In the genomic region with DNA sequence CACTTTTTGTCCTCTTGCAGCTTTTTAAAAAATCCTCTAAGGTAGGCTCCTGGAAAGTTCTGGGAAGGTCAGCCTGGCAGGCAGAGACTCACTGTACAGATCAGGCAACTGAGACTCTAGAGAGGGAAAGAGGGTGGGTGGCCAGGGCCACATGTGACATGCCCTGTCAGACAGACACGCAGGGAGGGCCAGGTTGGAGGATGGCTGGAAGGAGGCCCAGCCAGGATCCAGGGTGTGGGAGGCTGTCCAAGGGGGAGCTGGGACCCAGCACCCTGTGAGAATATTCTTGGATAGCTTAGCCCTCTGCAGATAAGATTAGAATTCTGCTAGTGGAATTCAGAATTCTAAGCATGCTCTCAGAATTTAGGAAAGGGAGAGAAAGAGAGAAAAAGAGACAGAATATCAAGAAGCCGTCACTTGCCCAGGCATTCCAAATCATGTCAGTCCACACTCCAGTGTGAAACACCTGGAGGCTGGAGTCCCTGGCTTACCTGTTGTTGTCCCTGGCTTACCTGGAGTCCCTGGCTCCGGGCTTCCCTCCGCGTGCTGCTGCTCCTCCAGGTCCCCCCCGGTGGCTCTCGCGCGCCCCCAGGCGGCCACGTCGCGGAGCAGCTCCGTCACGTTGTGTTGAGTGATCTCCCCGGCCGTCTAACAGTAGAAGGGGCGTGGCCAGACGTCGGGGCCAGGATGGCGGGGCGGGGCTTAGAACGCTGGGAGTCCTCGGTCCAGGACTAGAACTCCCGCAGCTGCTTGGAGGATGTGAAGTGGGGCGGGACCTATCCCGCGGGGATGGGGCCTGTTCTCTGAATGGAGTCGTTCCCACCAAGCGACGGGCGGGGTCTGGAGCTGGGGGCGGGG, we compare ENCODE assay signal across 8 cellular contexts. TPM values are rescaled to one million over a fixed set of nuclear protein-coding genes. Genes with fewer than 3 reads are reported as not detected.
A peak's percentile ranks its signal among the peaks of the same experiment; 100 is the strongest.
DNase-seq lines count a peak whose midpoint lies in the region; ATAC-seq and TF ChIP-seq lines count a peak whose summit lies in the region.

No MANE protein-coding gene starts in this region.

- H3K27me3 ChIP-seq in adrenal gland (peaks cover 29% of the 10 kb centered on the region), sigmoid colon (peaks cover 37 to 97% (median 90%) of the 10 kb centered on the region in 3 donors)

- peak; percentile 69 to 88 (median 74) for TF ChIP-seq CTCF in adrenal gland (IDR thresholded peaks at IDR 0.05)
- peak; percentile 17 to 65 (median 48) for TF ChIP-seq CTCF in sigmoid colon (IDR thresholded peaks at IDR 0.05)

- no peaks in the 10 kb centered on the region for H3K36me3 ChIP-seq in adrenal gland (replicated peaks in 1 of 2)
- no peaks in the 10 kb centered on the region for H3K36me3 ChIP-seq in sigmoid colon

- WGBS in adrenal gland, 4 donors, result 4 to 21% (median 8%) methylated on average over 4 to 33 of the region's 33 CpGs
- 2 to 4% methylated on average over 33 of the region's 33 CpGs for WGBS in sigmoid colon, 2 donors

- TF ChIP-seq EP300 in sigmoid colon (IDR thresholded peaks at IDR 0.05), result no peak

- H3K9me3 ChIP-seq in adrenal gland (replicated peaks in 1 of 3), result no peaks in the 10 kb centered on the region
- no peaks in the 10 kb centered on the region for H3K9me3 ChIP-seq in sigmoid colon

- DNase-seq in CMK (ENCODE audit: low read depth) (peak; percentile 94), HCEC 1CT (peak; percentile 87), NCI-H2029 treated with DMSO at 0.1 percent for 48 hours (lab: John Stamatoyannopoulos, UW) (peak; percentile 66), T-helper 22 cell (ENCODE audit: low read depth) (peak; percentile 67), adrenal gland (peak; percentile 84 to 95 (median 89)), left ventricle myocardium superior (peak; percentile 91), sigmoid colon (peak; percentile 86), cortex of kidney (lab: John Stamatoyannopoulos, UW) (no peak)

- H3K4me3 ChIP-seq in adrenal gland (no peak overlapping the region), sigmoid colon (no peak overlapping the region)

- H3K27ac ChIP-seq in adrenal gland (no peak overlapping the region), sigmoid colon (no peak overlapping the region)

- peaks cover 0 to 4% of the 10 kb centered on the region in 2 donors for H3K4me1 ChIP-seq in adrenal gland (replicated peaks in 1 of 2)
- H3K4me1 ChIP-seq in sigmoid colon, result peaks cover 0 to 16% (median 6%) of the 10 kb centered on the region in 4 donors

- no peak for TF ChIP-seq POLR2A in adrenal gland (IDR thresholded peaks at IDR 0.05)
- no peak for TF ChIP-seq POLR2A in sigmoid colon (IDR thresholded peaks at IDR 0.05)

- ATAC-seq in left ventricle myocardium superior, result peak; percentile 49

- intact Hi-C loops in adrenal gland (cut with DNase I), result no loop called here
- intact Hi-C loops in left ventricle myocardium superior (cut with micrococcal nuclease), result no loop called here
- intact Hi-C loops in sigmoid colon (cut with DNase I), result no loop called here

RNA-seq across cellular contexts. Expression of gene TNNI3, which starts 2.8 kb away (rescaled TPM):
- total RNA-seq in adrenal gland, result 10 to 100 TPM in 1 of 8 donors, 1 to 10 TPM in 1, not detected in 6; 9.7 to 20.5 TPM
- polyA plus RNA-seq in adrenal gland, result 10 to 100 TPM in 2 of 3 donors, under 1 TPM in 1; 0.51 to 25.3 (median 24.4) TPM
- 5,071 TPM for total RNA-seq in left ventricle myocardium superior
- not detected for total RNA-seq in sigmoid colon
- 10 to 100 TPM in 1 of 3 donors, 1 to 10 TPM in 2; 3.6 to 45.5 (median 3.6) TPM for polyA plus RNA-seq in sigmoid colon

RNA-seq across cellular contexts. Expression of gene DNAAF3, which starts 6.1 kb away (rescaled TPM):
- total RNA-seq in adrenal gland, result 1 to 10 TPM; 2.1 to 5.8 (median 3.6) TPM
- 1 to 10 TPM; 2.1 to 4.5 (median 3.9) TPM for polyA plus RNA-seq in adrenal gland
- 0.87 TPM for total RNA-seq in left ventricle myocardium superior
- not detected for total RNA-seq in sigmoid colon
- polyA plus RNA-seq in sigmoid colon, result 1 to 10 TPM in 1 of 3 donors, not detected in 2; 1.1 TPM

RNA-seq across cellular contexts. Expression of gene TNNT1, which starts 11.4 kb away (rescaled TPM):
- total RNA-seq in adrenal gland (10 to 100 TPM in 1 of 8 donors, under 1 TPM in 4, not detected in 3; 0.36 to 11.1 (median 0.84) TPM), left ventricle myocardium superior (50.2 TPM), sigmoid colon (1 to 10 TPM in 1 of 4 donors, not detected in 3; 2.2 TPM)
- polyA plus RNA-seq in adrenal gland (1 to 10 TPM in 1 of 3 donors, under 1 TPM in 1, not detected in 1; 0.48 to 2.5 TPM), sigmoid colon (10 to 100 TPM in 1 of 3 donors, 1 to 10 TPM in 2; 1.4 to 17.4 (median 2.3) TPM)

RNA-seq across cellular contexts. Expression of gene SYT5, which starts 19.7 kb away (rescaled TPM):
- total RNA-seq in adrenal gland, result 10 to 100 TPM in 2 of 8 donors, 1 to 10 TPM in 2, under 1 TPM in 1, not detected in 3; 0.07 to 12.1 (median 5.9) TPM
- polyA plus RNA-seq in adrenal gland, result 10 to 100 TPM; 19.5 to 52.0 (median 22.1) TPM
- total RNA-seq in left ventricle myocardium superior, result not detected
- total RNA-seq in sigmoid colon, result 1 to 10 TPM in 3 of 4 donors, under 1 TPM in 1; 0.99 to 7.8 (median 2.4) TPM
- 1 to 10 TPM in 2 of 3 donors, under 1 TPM in 1; 0.69 to 9.6 (median 1.6) TPM for polyA plus RNA-seq in sigmoid colon

RNA-seq across cellular contexts. Expression of gene PPP1R12C, which starts 42.9 kb away (rescaled TPM):
- total RNA-seq in adrenal gland (100 to 1,000 TPM in 1 of 8 donors, 10 to 100 TPM in 7; 52.3 to 113 (median 76.2) TPM), left ventricle myocardium superior (141 TPM), sigmoid colon (100 to 1,000 TPM; 125 to 222 (median 168) TPM)
- polyA plus RNA-seq in adrenal gland (100 to 1,000 TPM in 2 of 3 donors, 10 to 100 TPM in 1; 22.1 to 251 (median 220) TPM), sigmoid colon (100 to 1,000 TPM in 1 of 3 donors, 10 to 100 TPM in 2; 53.6 to 139 (median 58.9) TPM)

Comparison
In these comparisons a context has a peak if more than half of its experiments do, and no peak if none do; other contexts are left out.
1. RNA of gene TNNI3, which starts 2.8 kb away (total RNA-seq): 5,071 TPM in left ventricle myocardium superior (single experiment); 9.7 to 20.5 TPM in adrenal gland and not detected in sigmoid colon; every median in the first group is over 100 times any median in the second.